ENCODE assay signal across 8 cellular contexts in the genomic region with DNA sequence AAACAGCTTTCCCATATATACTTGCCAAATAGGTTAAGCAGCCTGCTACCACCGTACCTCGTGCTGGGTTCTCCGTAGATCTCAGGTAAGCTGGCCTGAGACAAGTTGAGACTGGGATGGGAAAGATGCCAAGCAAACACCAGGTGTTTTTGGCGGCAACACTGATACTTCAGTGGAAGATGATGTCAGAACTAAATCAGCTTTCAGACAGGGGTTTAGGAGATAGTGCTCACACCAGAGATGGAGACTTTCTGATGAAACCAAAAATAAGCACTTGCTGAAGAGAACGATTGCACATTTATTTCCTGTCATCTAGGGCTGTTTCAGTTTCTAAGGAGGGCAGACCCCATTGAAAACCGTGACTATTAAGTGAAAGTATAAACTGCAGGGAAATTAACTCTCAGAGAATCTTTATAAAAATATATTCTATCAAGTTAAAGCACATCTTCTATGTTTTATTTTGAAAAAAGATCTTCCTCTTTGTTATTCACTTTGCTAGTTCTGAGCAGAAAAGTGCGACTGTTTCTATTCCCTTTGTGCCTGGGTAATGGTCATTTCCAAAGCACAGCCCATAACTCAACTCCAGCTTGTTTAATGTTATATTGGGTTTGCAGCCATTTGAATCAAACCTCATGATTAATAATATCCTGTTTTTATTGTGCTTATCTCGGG.
DNase-seq lines count a peak whose midpoint lies in the region; ATAC-seq and TF ChIP-seq lines count a peak whose summit lies in the region.

No MANE protein-coding gene starts in this region.

- no peak for TF ChIP-seq CTCF in GM12865 (IDR thresholded peaks at IDR 0.05; ENCODE audit: insufficient read depth, low read depth, low read length, missing control alignments)
- TF ChIP-seq CTCF in omental fat pad (IDR thresholded peaks at IDR 0.05) = no peak

- DNase-seq in GM12865 (ENCODE audit: low read depth) = peak; percentile 80
- peak; percentile 89 for DNase-seq in SW480 (ENCODE audit: low spot score)
- DNase-seq in stimulated activated naive CD4-positive, alpha-beta T cell (lab: John Stamatoyannopoulos, UW) = no peak
- DNase-seq in hippocampal formation (lab: John Stamatoyannopoulos, UW) = no peak
- DNase-seq in H4 (ENCODE audit: low spot score) = no peak
- DNase-seq in omental fat pad (ENCODE audit: low spot score) = no peak

- H3K4me3 ChIP-seq in GM12865 (ENCODE audit: low read depth, low read length) = peak overlapping the region; percentile 18; the same call in 1 of the 2 replicates

- ATAC-seq in GM21367 (IDR thresholded peaks at IDR 0.05; ENCODE audit: unreplicated experiment) = peak; percentile 100
- ATAC-seq in HG03521 (IDR thresholded peaks at IDR 0.05; ENCODE audit: unreplicated experiment) = peak; percentile 99
- ATAC-seq in omental fat pad (ENCODE audit: low FRiP score) = no peak

Comparison
In these comparisons a context has a peak if more than half of its experiments do, and no peak if none do; other contexts are left out.
1. DNase-seq: peak in GM12865 (single experiment) and SW480 (single experiment); none in stimulated activated naive CD4-positive, alpha-beta T cell (0 of 6), hippocampal formation (0 of 2), H4 (single experiment) and omental fat pad (single experiment).